8 cellular contexts compared by ENCODE assay signal in genomic region chr20:53707341-53708102, GRCh38.
DNase-seq lines count a peak whose midpoint lies in the region; ATAC-seq and TF ChIP-seq lines count a peak whose summit lies in the region.

No MANE protein-coding gene starts in this region.

- peak overlapping the region; percentile 57 for H3K4me3 Mint-ChIP-seq in activated CD4-positive, alpha-beta T cell treated with anti-CD3 and anti-CD28 coated beads, Interleukin-2, amount 10 ng/mL, durations not matched to agents 24 days and 14 days

- no peaks in the 10 kb centered on the region for H3K27me3 ChIP-seq in ACC112 (ENCODE audit: insufficient read depth, low read length)

- ATAC-seq in GM18909 (IDR thresholded peaks at IDR 0.05; ENCODE audit: poor library complexity, unreplicated experiment), result peak; percentile 19
- peak; percentile 43 for ATAC-seq in HG03432 (IDR thresholded peaks at IDR 0.05; ENCODE audit: unreplicated experiment)

- H3K27ac Mint-ChIP-seq in activated CD4-positive, alpha-beta T cell treated with anti-CD3 and anti-CD28 coated beads, Interleukin-2, amount 10 ng/mL, durations not matched to agents 24 days and 14 days, result peak overlapping the region; percentile 93

- peaks cover 52% of the 10 kb centered on the region for H3K4me1 Mint-ChIP-seq in activated CD4-positive, alpha-beta T cell treated with anti-CD3 and anti-CD28 coated beads, Interleukin-2, amount 10 ng/mL, durations not matched to agents 24 days and 14 days

- peaks cover 26% of the 10 kb centered on the region for H3K4me1 ChIP-seq in ACC112 (ENCODE audit: control insufficient read depth, insufficient read depth, low read length, unreplicated experiment)

- CTCF ChIA-PET in RWPE1 (lab: Yijun Ruan, JAX), result interaction anchor here (0.7 kb wide), 1 partner anchor 11 kb away, joined by 3 read pairs; no protein-coding TSS in a partner anchor

- H3K27ac ChIP-seq in ACC112 (ENCODE audit: low read depth, low read length), result peak overlapping the region; percentile 66
- no peak overlapping the region for H3K27ac ChIP-seq in RWPE1

- peak; percentile 78 for DNase-seq in activated CD4-positive, alpha-beta T cell treated with anti-CD3 and anti-CD28 coated beads, Interleukin-2, amount 10 ng/mL, durations not matched to agents 24 days and 14 days
- DNase-seq in kidney tubule cell (ENCODE audit: low spot score), result peak; percentile 44
- no peak for DNase-seq in middle frontal gyrus (ENCODE audit: extremely low spot score, low spot score)
- no peak for DNase-seq in posterior vena cava (ENCODE audit: low spot score)
- no peak for DNase-seq in RWPE1 (ENCODE audit: low spot score)

- no peak for TF ChIP-seq CTCF in RWPE1 (conservative IDR thresholded peaks at IDR 0.05; ENCODE audit: low read depth)

- H3K27me3 Mint-ChIP-seq in activated CD4-positive, alpha-beta T cell treated with anti-CD3 and anti-CD28 coated beads, Interleukin-2, amount 10 ng/mL, durations not matched to agents 24 days and 14 days, result no peaks in the 10 kb centered on the region

- peak overlapping the region; percentile 35 for H3K4me3 ChIP-seq in ACC112 (ENCODE audit: low read depth, low read length)

- H2AFZ ChIP-seq in ACC112 (ENCODE audit: low read length, unreplicated experiment), result peak overlapping the region; percentile 92

- no peaks in the 10 kb centered on the region for H3K79me2 ChIP-seq in ACC112 (ENCODE audit: control insufficient read depth, insufficient read depth, low read length, unreplicated experiment)

- H3K36me3 Mint-ChIP-seq in activated CD4-positive, alpha-beta T cell treated with anti-CD3 and anti-CD28 coated beads, Interleukin-2, amount 10 ng/mL, durations not matched to agents 24 days and 14 days (ENCODE audit: low read depth), result no peaks in the 10 kb centered on the region

- H3K36me3 ChIP-seq in ACC112 (ENCODE audit: insufficient read depth, low read length), result no peaks in the 10 kb centered on the region

- no peaks in the 10 kb centered on the region for H3K9me3 Mint-ChIP-seq in activated CD4-positive, alpha-beta T cell treated with anti-CD3 and anti-CD28 coated beads, Interleukin-2, amount 10 ng/mL, durations not matched to agents 24 days and 14 days

- POLR2A ChIA-PET in RWPE1 (lab: Yijun Ruan, JAX; ENCODE audit: low non-redundant PET), result no interaction called here

- intact Hi-C loops in activated CD4-positive, alpha-beta T cell treated with anti-CD3 and anti-CD28 coated beads, Interleukin-2, amount 10 ng/mL, durations not matched to agents 24 days and 14 days (cut with micrococcal nuclease), result loop anchor here (1.0 to 10.0 kb wide), 17 partner anchors 14 to 733 kb away; partner anchors contain the start of gene TSHZ2
- intact Hi-C loops in posterior vena cava (cut with DNase I), result no loop called here

Comparison
In these comparisons a context has a peak if more than half of its experiments do, and no peak if none do; other contexts are left out.
1. DNase-seq: peak in activated CD4-positive, alpha-beta T cell treated with anti-CD3 and anti-CD28 coated beads, Interleukin-2, amount 10 ng/mL, durations not matched to agents 24 days and 14 days (single experiment) and kidney tubule cell (single experiment); none in middle frontal gyrus (single experiment), posterior vena cava (single experiment) and RWPE1 (single experiment).